20 cellular contexts compared by ENCODE assay signal in genomic region chr7:36188266-36188665, GRCh38. TPM values are rescaled to one million over a fixed set of nuclear protein-coding genes. Genes with fewer than 3 reads are reported as not detected.
DNase-seq lines count a peak whose midpoint lies in the region; ATAC-seq and TF ChIP-seq lines count a peak whose summit lies in the region.
"Had no signal": no experiment of that assay in that cellular context is flagged by ENCODE, and none has a peak within 500 bp of the region (broad histone marks: within the 10 kb centered on the region; RNA-seq: fewer than 3 reads in every experiment).

No MANE protein-coding gene starts in this region.

- H3K4me3 Mint-ChIP-seq in stimulated activated naive B cell treated with anti-CD40 and anti-IgM and Interleukin-4, amounts not matched to agents 10 μg/mL and 1 μg/mL and 100 μg/mL, for 72 hours, result no peak overlapping the region
- H3K4me3 Mint-ChIP-seq: effector memory CD8-positive, alpha-beta T cell; memory B cell; naive thymus-derived CD4-positive, alpha-beta T cell; T-helper 1 cell treated with Interleukin-12 subunit alpha and Interleukin-12 subunit beta and Interleukin-4 antibody, amounts not matched to agents 30 μg/mL and 1 μg/mL, for 36 hours had no signal

- no peak for DNase-seq in Karpas-422
- DNase-seq in anterior cingulate cortex (lab: John Stamatoyannopoulos, UW), result peak in 30 of 58 donors; percentile 4 to 78 (median 47)
- DNase-seq in stimulated activated naive B cell treated with anti-CD40 and anti-IgM and Interleukin-4, amounts not matched to agents 10 μg/mL and 1 μg/mL and 100 μg/mL, for 72 hours, result peak; percentile 4
- DNase-seq in GOT3 (lab: John Stamatoyannopoulos, UW), result no peak
- DNase-seq in NCI-H69 (lab: John Stamatoyannopoulos, UW), result no peak
- no peak for DNase-seq in esophagus squamous epithelium (lab: John Stamatoyannopoulos, UW)
- DNase-seq: activated CD4-positive, alpha-beta T cell treated with anti-CD3 and anti-CD28 coated beads, Interleukin-2, amount 50 U/mL, for 1 hour; activated effector memory CD4-positive, alpha-beta T cell treated with Interleukin-2 at 50 U/mL for 16 hours; effector memory CD8-positive, alpha-beta T cell; Kasumi-1; naive thymus-derived CD4-positive, alpha-beta T cell; NCI-H1092; NCI-H2029 treated with DMSO at 0.1 percent for 48 hours; testis had no signal

- intact Hi-C loops in esophagus squamous epithelium (cut with DNase I), result no loop called here

- peaks cover 0 to 10% of the 10 kb centered on the region in 2 donors for H3K27me3 Mint-ChIP-seq in stimulated activated naive B cell treated with anti-CD40 and anti-IgM and Interleukin-4, amounts not matched to agents 10 μg/mL and 1 μg/mL and 100 μg/mL, for 72 hours
- H3K27me3 Mint-ChIP-seq: brain had no signal

- peak; percentile 8 to 46 for TF ChIP-seq RAD21 in liver (IDR thresholded peaks at IDR 0.05)

- no peaks in the 10 kb centered on the region for H3K36me3 Mint-ChIP-seq in stimulated activated naive B cell treated with anti-CD40 and anti-IgM and Interleukin-4, amounts not matched to agents 10 μg/mL and 1 μg/mL and 100 μg/mL, for 72 hours
- H3K36me3 Mint-ChIP-seq: brain had no signal

- TF ChIP-seq POLR2A in esophagus squamous epithelium (IDR thresholded peaks at IDR 0.05), result no peak

- H3K27ac Mint-ChIP-seq in stimulated activated naive B cell treated with anti-CD40 and anti-IgM and Interleukin-4, amounts not matched to agents 10 μg/mL and 1 μg/mL and 100 μg/mL, for 72 hours, result no peak overlapping the region
- H3K27ac Mint-ChIP-seq: effector memory CD8-positive, alpha-beta T cell; memory B cell; T-helper 1 cell treated with Interleukin-12 subunit alpha and Interleukin-12 subunit beta and Interleukin-4 antibody, amounts not matched to agents 30 μg/mL and 1 μg/mL, for 36 hours had no signal

- no peak overlapping the region for H2AFZ ChIP-seq in Karpas-422 (ENCODE audit: low read length)

- peaks cover 87% of the 10 kb centered on the region for H3K79me2 ChIP-seq in Karpas-422 (ENCODE audit: low read length)

- no peaks in the 10 kb centered on the region for H4K20me1 ChIP-seq in Karpas-422 (ENCODE audit: insufficient read depth, low read depth, low read length)

- TF ChIP-seq CTCF in liver (IDR thresholded peaks at IDR 0.05; ENCODE audit: low read depth, low read length, missing input control), result no peak
- no peak for TF ChIP-seq CTCF in esophagus squamous epithelium (IDR thresholded peaks at IDR 0.05)

- WGBS in liver, result 52% methylated on average over 5 of the region's 5 CpGs
- 93 to 95% methylated on average over 5 of the region's 5 CpGs for WGBS in esophagus squamous epithelium, 2 donors

- H3K36me3 ChIP-seq in Karpas-422 (ENCODE audit: insufficient read depth, low read length) (no peaks in the 10 kb centered on the region; the same call in 1 of the 2 replicates), liver (ENCODE audit: control insufficient read depth in 4 of 4, insufficient read depth in 3 of 4, low read depth in 1 of 4, low read length in 3 of 4) (no peaks in the 10 kb centered on the region), esophagus squamous epithelium (no peaks in the 10 kb centered on the region)
- H3K36me3 ChIP-seq: esophagus muscularis mucosa had no signal

- no peaks in the 10 kb centered on the region for H3K9me2 ChIP-seq in Karpas-422 (replicated peaks; ENCODE audit: insufficient read depth, low read length)

- H3K27ac ChIP-seq in Karpas-422 (ENCODE audit: low read length) (peak overlapping the region; percentile 97), liver (ENCODE audit: low read depth in 1 of 2, low read length in 2 of 2) (no peak overlapping the region), esophagus squamous epithelium (no peak overlapping the region)
- H3K27ac ChIP-seq: esophagus muscularis mucosa, testis had no signal

- H3K4me1 Mint-ChIP-seq in stimulated activated naive B cell treated with anti-CD40 and anti-IgM and Interleukin-4, amounts not matched to agents 10 μg/mL and 1 μg/mL and 100 μg/mL, for 72 hours, result peaks cover 15 to 27% of the 10 kb centered on the region in 2 donors

- H3K9me3 ChIP-seq in Karpas-422 (ENCODE audit: low read length) (no peaks in the 10 kb centered on the region), liver (ENCODE audit: control insufficient read depth in 4 of 4, low read length in 3 of 4) (no peaks in the 10 kb centered on the region), esophagus squamous epithelium (no peaks in the 10 kb centered on the region)
- H3K9me3 ChIP-seq: esophagus muscularis mucosa, testis had no signal

- peak overlapping the region; percentile 27 for H3K4me3 ChIP-seq in Karpas-422 (ENCODE audit: low read length)
- H3K4me3 ChIP-seq in liver (ENCODE audit: low read depth in 1 of 3, low read length in 3 of 3), result no peak overlapping the region
- H3K4me3 ChIP-seq in esophagus squamous epithelium, result no peak overlapping the region
- H3K4me3 ChIP-seq: esophagus muscularis mucosa, testis had no signal

- peak; percentile 43 to 50 for ATAC-seq in stimulated activated naive B cell treated with anti-CD40 and anti-IgM and Interleukin-4, amounts not matched to agents 10 μg/mL and 1 μg/mL and 100 μg/mL, for 72 hours (replicated peaks)
- ATAC-seq: effector memory CD8-positive, alpha-beta T cell; HCT116; naive thymus-derived CD4-positive, alpha-beta T cell had no signal

- H3K4me1 ChIP-seq in Karpas-422 (ENCODE audit: low read length) (peaks cover 99% of the 10 kb centered on the region), liver (ENCODE audit: control insufficient read depth in 4 of 4, insufficient read depth in 4 of 4, low read length in 3 of 4) (peaks cover 0 to 29% (median 12%) of the 10 kb centered on the region in 4 donors), esophagus squamous epithelium (peaks cover 0 to 77% (median 4%) of the 10 kb centered on the region in 3 donors)

- H3K27me3 ChIP-seq in Karpas-422 (ENCODE audit: low read length) (no peaks in the 10 kb centered on the region), liver (ENCODE audit: control insufficient read depth in 4 of 4, insufficient read depth in 4 of 4, low read length in 3 of 4) (no peaks in the 10 kb centered on the region), esophagus squamous epithelium (no peaks in the 10 kb centered on the region)
- H3K27me3 ChIP-seq: esophagus muscularis mucosa, testis had no signal

- peaks cover 0 to 2% of the 10 kb centered on the region in 2 donors for H3K9me3 Mint-ChIP-seq in stimulated activated naive B cell treated with anti-CD40 and anti-IgM and Interleukin-4, amounts not matched to agents 10 μg/mL and 1 μg/mL and 100 μg/mL, for 72 hours
- H3K9me3 Mint-ChIP-seq: brain; effector memory CD8-positive, alpha-beta T cell; memory B cell; T-helper 1 cell treated with Interleukin-12 subunit alpha and Interleukin-12 subunit beta and Interleukin-4 antibody, amounts not matched to agents 30 μg/mL and 1 μg/mL, for 36 hours had no signal

- H3K9ac ChIP-seq in Karpas-422 (ENCODE audit: low read length) (peak overlapping the region; percentile 61), liver (ENCODE audit: low read depth in 1 of 2, low read length in 2 of 2) (no peak overlapping the region)

- peak overlapping the region; percentile 67 for H3K4me2 ChIP-seq in Karpas-422 (ENCODE audit: low read depth, low read length, poor library complexity, severe bottlenecking)

TF ChIP-seq in liver, 16 proteins besides CTCF, POLR2A, EP300 and RAD21 (continues in another document):
- peak; percentile 44 for TF ChIP-seq NR2F2 (IDR thresholded peaks at IDR 0.05)
- TF ChIP-seq FOXA1 (IDR thresholded peaks at IDR 0.05), result no peak
- no peak for TF ChIP-seq MAX (IDR thresholded peaks at IDR 0.05)
- no peak for TF ChIP-seq ATF3 (IDR thresholded peaks at IDR 0.05)
- no peak for TF ChIP-seq EGR1 (IDR thresholded peaks at IDR 0.05; ENCODE audit: low read depth in 2 of 2)
- no peak for TF ChIP-seq FOXA2 (IDR thresholded peaks at IDR 0.05)
- TF ChIP-seq SP1 (IDR thresholded peaks at IDR 0.05), result peak; percentile 30
- no peak for TF ChIP-seq GABPA (IDR thresholded peaks at IDR 0.05 in 1 of 2, conservative IDR thresholded peaks at IDR 0.05 in 1 of 2)
- no peak for TF ChIP-seq ZBTB33 (IDR thresholded peaks at IDR 0.05)
- no peak for TF ChIP-seq HNF4G (IDR thresholded peaks at IDR 0.05)
- TF ChIP-seq RXRA (IDR thresholded peaks at IDR 0.05), result peak; percentile 90 to 93
- TF ChIP-seq JUND (IDR thresholded peaks at IDR 0.05), result no peak
- TF ChIP-seq HNF4A (conservative IDR thresholded peaks at IDR 0.05), result peak; percentile 51 to 64
- TF ChIP-seq YY1 (IDR thresholded peaks at IDR 0.05), result no peak

RNA-seq across cellular contexts. Expression of gene EEPD1, which starts 35.2 kb away (rescaled TPM):
- 28.8 and 63.5 TPM in 2 replicates for total RNA-seq in Karpas-422 (2014; rRNA removed; shearing (Covaris generic); ENCODE audit: low replicate concordance)
- total RNA-seq in liver (10 to 100 TPM in 1 of 2 donors, 1 to 10 TPM in 1; 2.3 to 12.3 TPM), esophagus squamous epithelium (10 to 100 TPM in 1 of 4 donors, 1 to 10 TPM in 3; 2.3 to 10.2 (median 4.8) TPM)
- 1 to 10 TPM; 6.8 to 7.5 TPM for polyA plus RNA-seq in liver

Comparison
In these comparisons a context has a peak if more than half of its experiments do, and no peak if none do; other contexts are left out.
1. DNase-seq: peak in anterior cingulate cortex (30 of 58) and stimulated activated naive B cell treated with anti-CD40 and anti-IgM and Interleukin-4, amounts not matched to agents 10 μg/mL and 1 μg/mL and 100 μg/mL, for 72 hours (single experiment); none in Karpas-422 (single experiment), GOT3 (single experiment), NCI-H69 (single experiment) and esophagus squamous epithelium (single experiment).